Comparison of ENCODE assay signal across 25 cellular contexts in genomic region chr5:74499236-74499635, GRCh38.
DNase-seq lines count a peak whose midpoint lies in the region; ATAC-seq, FAIRE-seq and TF ChIP-seq lines count a peak whose summit lies in the region.
"Had no signal": no experiment of that assay in that cellular context is flagged by ENCODE, and none has a peak within 500 bp of the region (broad histone marks: within the 10 kb centered on the region; RNA-seq: fewer than 3 reads in every experiment).

No MANE protein-coding gene starts in this region.

- H3K4me3 ChIP-seq in GM23338 (no peak overlapping the region), neural cell (ENCODE audit: low read length) (no peak overlapping the region)
- H3K4me3 ChIP-seq: breast epithelium, prostate gland had no signal

- H3K4me1 Mint-ChIP-seq in GM23338 = peaks cover 33% of the 10 kb centered on the region
- H3K4me1 Mint-ChIP-seq: activated naive CD4-positive, alpha-beta T cell treated with anti-CD3 and anti-CD28 coated beads, Interleukin-2, amount 10 ng/mL, durations not matched to agents 7 days and 5 days; CD4-positive, alpha-beta memory T cell had no signal

- H3K4me2 ChIP-seq in GM23338 (peak overlapping the region; percentile 28; the same call in 1 of the 2 replicates), neural cell (ENCODE audit: low read length) (peak overlapping the region; percentile 12)
- H3K4me2 ChIP-seq: SK-N-SH had no signal

- H3K36me3 ChIP-seq in GM23338 (ENCODE audit: insufficient read depth) (no peaks in the 10 kb centered on the region), neural cell (ENCODE audit: insufficient read depth, low read length) (no peaks in the 10 kb centered on the region)
- H3K36me3 ChIP-seq: breast epithelium, prostate gland had no signal

- H3K27ac Mint-ChIP-seq in GM23338 = no peak overlapping the region
- H3K27ac Mint-ChIP-seq: activated naive CD4-positive, alpha-beta T cell treated with anti-CD3 and anti-CD28 coated beads, Interleukin-2, amount 10 ng/mL, durations not matched to agents 7 days and 5 days; CD4-positive, alpha-beta memory T cell; immature natural killer cell; naive thymus-derived CD8-positive, alpha-beta T cell had no signal

- no peaks in the 10 kb centered on the region for H3F3A ChIP-seq in GM23338 (replicated peaks; ENCODE audit: low read depth)
- no peaks in the 10 kb centered on the region for H3F3A ChIP-seq in neural cell (ENCODE audit: insufficient read depth, low read length, poor library complexity, severe bottlenecking)

- H2AFZ ChIP-seq in GM23338 (no peak overlapping the region), neural cell (ENCODE audit: low read depth, low read length) (no peak overlapping the region)

- H3K9ac ChIP-seq in neural cell (ENCODE audit: low read length) = no peak overlapping the region
- H3K9ac ChIP-seq: SK-N-SH had no signal

- TF ChIP-seq EP300 in neural cell (conservative IDR thresholded peaks at IDR 0.05; ENCODE audit: poor library complexity, severe bottlenecking) = no peak

- H3K9me3 ChIP-seq in neural cell (ENCODE audit: low read length) = no peaks in the 10 kb centered on the region
- H3K9me3 ChIP-seq: breast epithelium, prostate gland, SK-N-SH had no signal

- H3K9me2 ChIP-seq in GM23338 (ENCODE audit: insufficient read depth) (peaks cover 2% of the 10 kb centered on the region; the same call in 1 of the 2 replicates), neural cell (ENCODE audit: insufficient read depth, low read length) (no peaks in the 10 kb centered on the region)
- H3K9me2 ChIP-seq: SK-N-SH had no signal

- peaks cover 25% of the 10 kb centered on the region for H3K4me1 ChIP-seq in GM23338 (ENCODE audit: insufficient read depth)
- H3K4me1 ChIP-seq: breast epithelium, foreskin keratinocyte, prostate gland had no signal

- peaks cover 4% of the 10 kb centered on the region for H3K27me3 Mint-ChIP-seq in GM23338 (ENCODE audit: insufficient read depth, low read depth, poor library complexity)

- H3K27me3 ChIP-seq in GM23338 (ENCODE audit: insufficient read depth) (no peaks in the 10 kb centered on the region), neural cell (ENCODE audit: insufficient read depth, low read depth, low read length) (no peaks in the 10 kb centered on the region)
- H3K27me3 ChIP-seq: breast epithelium, foreskin keratinocyte had no signal

- intact Hi-C loops in Right ventricle myocardium superior (cut with DNase I) = no loop called here

- TF ChIP-seq RAD21 in neural cell (conservative IDR thresholded peaks at IDR 0.05) = no peak

- no peaks in the 10 kb centered on the region; the same call in 2 of the 3 replicates for H3K36me3 Mint-ChIP-seq in GM23338 (ENCODE audit: low read depth)
- H3K36me3 Mint-ChIP-seq: activated naive CD4-positive, alpha-beta T cell treated with anti-CD3 and anti-CD28 coated beads, Interleukin-2, amount 10 ng/mL, durations not matched to agents 7 days and 5 days; CD4-positive, alpha-beta memory T cell; immature natural killer cell; naive thymus-derived CD8-positive, alpha-beta T cell had no signal

- peak; percentile 94 for FAIRE-seq in endometrium (lab: Jason Lieb, UNC)
- FAIRE-seq in D721Med (lab: Jason Lieb, UNC) = no peak

- ATAC-seq in GM23338 (no peak), Right ventricle myocardium superior (ENCODE audit: poor library complexity) (no peak)
- ATAC-seq: foreskin keratinocyte; naive thymus-derived CD8-positive, alpha-beta T cell had no signal

- H3K9me3 Mint-ChIP-seq in GM23338 = no peaks in the 10 kb centered on the region
- H3K9me3 Mint-ChIP-seq: activated naive CD4-positive, alpha-beta T cell treated with anti-CD3 and anti-CD28 coated beads, Interleukin-2, amount 10 ng/mL, durations not matched to agents 7 days and 5 days; naive thymus-derived CD8-positive, alpha-beta T cell had no signal

- H3K27ac ChIP-seq in GM23338 (ENCODE audit: low read depth) (no peak overlapping the region), neural cell (ENCODE audit: low read length) (peak overlapping the region; percentile 19)
- H3K27ac ChIP-seq: breast epithelium, foreskin keratinocyte, RWPE1 had no signal

- H3K4me3 Mint-ChIP-seq in GM23338 = no peak overlapping the region
- H3K4me3 Mint-ChIP-seq: activated naive CD4-positive, alpha-beta T cell treated with anti-CD3 and anti-CD28 coated beads, Interleukin-2, amount 10 ng/mL, durations not matched to agents 7 days and 5 days; CD4-positive, alpha-beta memory T cell; immature natural killer cell; naive thymus-derived CD8-positive, alpha-beta T cell had no signal

- no peak for TF ChIP-seq CTCF in GM23338 (conservative IDR thresholded peaks at IDR 0.05; ENCODE audit: low read depth in 2 of 2)
- no peak for TF ChIP-seq CTCF in neural cell (IDR thresholded peaks at IDR 0.05; ENCODE audit: poor library complexity, severe bottlenecking)
- TF ChIP-seq CTCF in D721Med (IDR thresholded peaks at IDR 0.05; ENCODE audit: insufficient read depth, missing control alignments) = no peak

- H3K79me2 ChIP-seq in GM23338 (replicated peaks; ENCODE audit: insufficient read depth) (no peaks in the 10 kb centered on the region), neural cell (replicated peaks; ENCODE audit: insufficient read depth, low read length) (no peaks in the 10 kb centered on the region)

- no peaks in the 10 kb centered on the region for H4K20me1 ChIP-seq in GM23338 (replicated peaks; ENCODE audit: insufficient read depth)
- H4K20me1 ChIP-seq in neural cell (ENCODE audit: insufficient read depth) = no peaks in the 10 kb centered on the region

- no peak for DNase-seq in GM23338 (ENCODE audit: low spot score)
- DNase-seq in NCI-H1930 (lab: John Stamatoyannopoulos, UW) = peak; percentile 21 to 49
- no peak for DNase-seq in D721Med (ENCODE audit: insufficient read length, low spot score)
- DNase-seq in CD1c-positive myeloid dendritic cell (ENCODE audit: extremely low spot score) = no peak
- DNase-seq in Right ventricle myocardium superior = no peak
- DNase-seq in occipital lobe (lab: John Stamatoyannopoulos, UW) = no peak
- DNase-seq: activated CD4-positive, alpha-beta T cell treated with anti-CD3 and anti-CD28 coated beads, Interleukin-2, amount 50 U/mL, for 1 hour; activated naive CD4-positive, alpha-beta T cell treated with anti-CD3 and anti-CD28 coated beads, Interleukin-2, amount 10 ng/mL, durations not matched to agents 7 days and 5 days; amniotic stem cell; CD4-positive, alpha-beta memory T cell; effector CD4-positive, alpha-beta T cell; erythroblast; foreskin keratinocyte; immature natural killer cell; midbrain; naive thymus-derived CD8-positive, alpha-beta T cell; NCI-H2107; SK-N-SH; stimulated activated CD4-positive, alpha-beta T cell treated with anti-CD3 and anti-CD28 coated beads, Interleukin-1b, Interleukin-23, amount 100 ng/mL, for 48 hours; trophoblast cell had no signal

TF ChIP-seq in GM23338, 12 proteins besides CTCF, POLR2A, EP300 and RAD21 (continues in another document):
- no peak for TF ChIP-seq CREB1 (CRISPR knock-in tag; IDR thresholded peaks at IDR 0.05; ENCODE audit: low read depth)
- no peak for TF ChIP-seq EZH2 (IDR thresholded peaks at IDR 0.05; ENCODE audit: low read depth, unreplicated experiment)
- TF ChIP-seq NANOG (IDR thresholded peaks at IDR 0.05; ENCODE audit: borderline replicate concordance) = no peak
- TF ChIP-seq ZNF114 (CRISPR knock-in tag; IDR thresholded peaks at IDR 0.05) = no peak

TF ChIP-seq in neural cell, 6 proteins besides CTCF, POLR2A, EP300 and RAD21:
- TF ChIP-seq TAF1 (IDR thresholded peaks at IDR 0.05; ENCODE audit: low read depth) = no peak
- TF ChIP-seq MXI1 (conservative IDR thresholded peaks at IDR 0.05; ENCODE audit: poor library complexity, severe bottlenecking) = no peak
- no peak for TF ChIP-seq REST (IDR thresholded peaks at IDR 0.05; ENCODE audit: borderline replicate concordance)
- TF ChIP-seq EZH2 (IDR thresholded peaks at IDR 0.05; ENCODE audit: borderline replicate concordance, insufficient read depth, low read length, poor library complexity, severe bottlenecking) = no peak
- no peak for TF ChIP-seq POLR2AphosphoS5 (IDR thresholded peaks at IDR 0.05)
- TF ChIP-seq SMC3 (conservative IDR thresholded peaks at IDR 0.05; ENCODE audit: poor library complexity) = no peak
TF ChIP-seq in neural cell: peak in this region for 0.

Comparison
In these comparisons a context has a peak if more than half of its experiments do, and no peak if none do; other contexts are left out.
1. DNase-seq: peak in NCI-H1930 (2 of 2); none in GM23338 (single experiment), D721Med (single experiment), CD1c-positive myeloid dendritic cell (single experiment), Right ventricle myocardium superior (single experiment) and occipital lobe (single experiment).